ENCODE assay signal across 1 cellular context in genomic region chr11:10298342-10298741, GRCh38.
TF ChIP-seq lines count a peak whose summit lies in the region.

No MANE protein-coding gene starts in this region.

TF ChIP-seq in GM12878, 131 proteins besides CTCF, POLR2A, EP300 and RAD21 (continued from another document):
- TF ChIP-seq, protein P1, sequence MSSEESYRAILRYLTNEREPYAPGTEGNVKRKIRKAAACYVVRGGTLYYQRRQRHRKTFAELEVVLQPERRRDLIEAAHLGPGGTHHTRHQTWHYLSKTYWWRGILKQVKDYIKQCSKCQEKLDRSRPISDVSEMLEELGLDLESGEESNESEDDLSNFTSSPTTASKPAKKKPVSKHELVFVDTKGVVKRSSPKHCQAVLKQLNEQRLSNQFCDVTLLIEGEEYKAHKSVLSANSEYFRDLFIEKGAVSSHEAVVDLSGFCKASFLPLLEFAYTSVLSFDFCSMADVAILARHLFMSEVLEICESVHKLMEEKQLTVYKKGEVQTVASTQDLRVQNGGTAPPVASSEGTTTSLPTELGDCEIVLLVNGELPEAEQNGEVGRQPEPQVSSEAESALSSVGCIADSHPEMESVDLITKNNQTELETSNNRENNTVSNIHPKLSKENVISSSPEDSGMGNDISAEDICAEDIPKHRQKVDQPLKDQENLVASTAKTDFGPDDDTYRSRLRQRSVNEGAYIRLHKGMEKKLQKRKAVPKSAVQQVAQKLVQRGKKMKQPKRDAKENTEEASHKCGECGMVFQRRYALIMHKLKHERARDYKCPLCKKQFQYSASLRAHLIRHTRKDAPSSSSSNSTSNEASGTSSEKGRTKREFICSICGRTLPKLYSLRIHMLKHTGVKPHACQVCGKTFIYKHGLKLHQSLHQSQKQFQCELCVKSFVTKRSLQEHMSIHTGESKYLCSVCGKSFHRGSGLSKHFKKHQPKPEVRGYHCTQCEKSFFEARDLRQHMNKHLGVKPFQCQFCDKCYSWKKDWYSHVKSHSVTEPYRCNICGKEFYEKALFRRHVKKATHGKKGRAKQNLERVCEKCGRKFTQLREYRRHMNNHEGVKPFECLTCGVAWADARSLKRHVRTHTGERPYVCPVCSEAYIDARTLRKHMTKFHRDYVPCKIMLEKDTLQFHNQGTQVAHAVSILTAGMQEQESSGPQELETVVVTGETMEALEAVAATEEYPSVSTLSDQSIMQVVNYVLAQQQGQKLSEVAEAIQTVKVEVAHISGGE (CRISPR knock-in tag; IDR thresholded peaks at IDR 0.05), result no peak
- TF ChIP-seq RBBP5 (conservative IDR thresholded peaks at IDR 0.05), result no peak
- TF ChIP-seq, protein P2, sequence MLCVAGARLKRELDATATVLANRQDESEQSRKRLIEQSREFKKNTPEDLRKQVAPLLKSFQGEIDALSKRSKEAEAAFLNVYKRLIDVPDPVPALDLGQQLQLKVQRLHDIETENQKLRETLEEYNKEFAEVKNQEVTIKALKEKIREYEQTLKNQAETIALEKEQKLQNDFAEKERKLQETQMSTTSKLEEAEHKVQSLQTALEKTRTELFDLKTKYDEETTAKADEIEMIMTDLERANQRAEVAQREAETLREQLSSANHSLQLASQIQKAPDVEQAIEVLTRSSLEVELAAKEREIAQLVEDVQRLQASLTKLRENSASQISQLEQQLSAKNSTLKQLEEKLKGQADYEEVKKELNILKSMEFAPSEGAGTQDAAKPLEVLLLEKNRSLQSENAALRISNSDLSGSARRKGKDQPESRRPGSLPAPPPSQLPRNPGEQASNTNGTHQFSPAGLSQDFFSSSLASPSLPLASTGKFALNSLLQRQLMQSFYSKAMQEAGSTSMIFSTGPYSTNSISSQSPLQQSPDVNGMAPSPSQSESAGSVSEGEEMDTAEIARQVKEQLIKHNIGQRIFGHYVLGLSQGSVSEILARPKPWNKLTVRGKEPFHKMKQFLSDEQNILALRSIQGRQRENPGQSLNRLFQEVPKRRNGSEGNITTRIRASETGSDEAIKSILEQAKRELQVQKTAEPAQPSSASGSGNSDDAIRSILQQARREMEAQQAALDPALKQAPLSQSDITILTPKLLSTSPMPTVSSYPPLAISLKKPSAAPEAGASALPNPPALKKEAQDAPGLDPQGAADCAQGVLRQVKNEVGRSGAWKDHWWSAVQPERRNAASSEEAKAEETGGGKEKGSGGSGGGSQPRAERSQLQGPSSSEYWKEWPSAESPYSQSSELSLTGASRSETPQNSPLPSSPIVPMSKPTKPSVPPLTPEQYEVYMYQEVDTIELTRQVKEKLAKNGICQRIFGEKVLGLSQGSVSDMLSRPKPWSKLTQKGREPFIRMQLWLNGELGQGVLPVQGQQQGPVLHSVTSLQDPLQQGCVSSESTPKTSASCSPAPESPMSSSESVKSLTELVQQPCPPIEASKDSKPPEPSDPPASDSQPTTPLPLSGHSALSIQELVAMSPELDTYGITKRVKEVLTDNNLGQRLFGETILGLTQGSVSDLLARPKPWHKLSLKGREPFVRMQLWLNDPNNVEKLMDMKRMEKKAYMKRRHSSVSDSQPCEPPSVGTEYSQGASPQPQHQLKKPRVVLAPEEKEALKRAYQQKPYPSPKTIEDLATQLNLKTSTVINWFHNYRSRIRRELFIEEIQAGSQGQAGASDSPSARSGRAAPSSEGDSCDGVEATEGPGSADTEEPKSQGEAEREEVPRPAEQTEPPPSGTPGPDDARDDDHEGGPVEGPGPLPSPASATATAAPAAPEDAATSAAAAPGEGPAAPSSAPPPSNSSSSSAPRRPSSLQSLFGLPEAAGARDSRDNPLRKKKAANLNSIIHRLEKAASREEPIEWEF (IDR thresholded peaks at IDR 0.05; ENCODE audit: insufficient replicate concordance, low read depth, low read length), result no peak
- TF ChIP-seq YBX1 (IDR thresholded peaks at IDR 0.05), result no peak
